8 cellular contexts compared by ENCODE assay signal in genomic region chr3:38648659-38649499, GRCh38. TPM values are rescaled to one million over a fixed set of nuclear protein-coding genes. Genes with fewer than 3 reads are reported as not detected.
A peak's percentile ranks its signal among the peaks of the same experiment; 100 is the strongest.
DNase-seq lines count a peak whose midpoint lies in the region; ATAC-seq and TF ChIP-seq lines count a peak whose summit lies in the region.

No MANE protein-coding gene starts in this region.

- H3K27ac ChIP-seq in GM23338 (ENCODE audit: low read depth) (no peak overlapping the region), SK-N-MC (no peak overlapping the region), right cardiac atrium (ENCODE audit: low read length) (peak overlapping the region; percentile 79), smooth muscle cell (ENCODE audit: low read depth) (no peak overlapping the region)

- no peaks in the 10 kb centered on the region for H3K9me2 ChIP-seq in GM23338 (ENCODE audit: insufficient read depth)

- H2AFZ ChIP-seq in GM23338 (peak overlapping the region; percentile 81), smooth muscle cell (ENCODE audit: low read depth) (peak overlapping the region; percentile 72)

- peak; percentile 62 for DNase-seq in GM23338 (ENCODE audit: low spot score)
- no peak for DNase-seq in SK-N-MC (ENCODE audit: low read depth, low spot score)
- no peak for DNase-seq in right cardiac atrium
- DNase-seq in smooth muscle cell (lab: John Stamatoyannopoulos, UW; ENCODE audit: unreplicated experiment): no peak
- no peak for DNase-seq in D341Med (ENCODE audit: low spot score)
- DNase-seq in foreskin melanocyte: no peak
- DNase-seq in NCI-H2081 treated with DMSO at 0.1 percent for 48 hours (lab: John Stamatoyannopoulos, UW): no peak

- no peak overlapping the region for H3K9ac ChIP-seq in SK-N-MC (ENCODE audit: insufficient read length)
- H3K9ac ChIP-seq in smooth muscle cell (ENCODE audit: low read depth): no peak overlapping the region

- H3K27me3 ChIP-seq in GM23338 (ENCODE audit: insufficient read depth): peaks cover 47% of the 10 kb centered on the region
- no peaks in the 10 kb centered on the region for H3K27me3 ChIP-seq in right cardiac atrium (ENCODE audit: control insufficient read depth, insufficient read depth)
- peaks cover 48% of the 10 kb centered on the region for H3K27me3 ChIP-seq in smooth muscle cell (ENCODE audit: low read depth)

- no peak overlapping the region for H3K27ac Mint-ChIP-seq in GM23338

- WGBS in right cardiac atrium: 6% methylated on average over 56 of the region's 56 CpGs
- WGBS in smooth muscle cell (ENCODE audit: low lambda C conversion rate): 21% methylated on average over 35 of the region's 56 CpGs

- H3K36me3 Mint-ChIP-seq in GM23338 (ENCODE audit: low read depth): no peaks in the 10 kb centered on the region

- peaks cover 5% of the 10 kb centered on the region; the same call in 1 of the 2 replicates for H3K79me2 ChIP-seq in GM23338 (replicated peaks; ENCODE audit: insufficient read depth)
- no peaks in the 10 kb centered on the region for H3K79me2 ChIP-seq in smooth muscle cell (ENCODE audit: low read depth)

- no peaks in the 10 kb centered on the region for H3F3A ChIP-seq in GM23338 (replicated peaks; ENCODE audit: low read depth)
- H3F3A ChIP-seq in smooth muscle cell (ENCODE audit: low read depth): no peaks in the 10 kb centered on the region

- H3K36me3 ChIP-seq in GM23338 (ENCODE audit: insufficient read depth) (no peaks in the 10 kb centered on the region), SK-N-MC (ENCODE audit: insufficient read depth, low read length) (no peaks in the 10 kb centered on the region), smooth muscle cell (ENCODE audit: low read depth) (no peaks in the 10 kb centered on the region)

- peaks cover 7% of the 10 kb centered on the region for H3K27me3 Mint-ChIP-seq in GM23338 (ENCODE audit: insufficient read depth, low read depth, poor library complexity)

- peak overlapping the region; percentile 87 for H3K4me3 ChIP-seq in GM23338
- H3K4me3 ChIP-seq in SK-N-MC: peak overlapping the region; percentile 47
- peak overlapping the region; percentile 61 for H3K4me3 ChIP-seq in right cardiac atrium (ENCODE audit: low read length)
- peak overlapping the region; percentile 50 for H3K4me3 ChIP-seq in smooth muscle cell

- no peaks in the 10 kb centered on the region for H3K9me3 Mint-ChIP-seq in GM23338

- H3K4me1 ChIP-seq in GM23338 (ENCODE audit: insufficient read depth): peaks cover 11% of the 10 kb centered on the region; the same call in 1 of the 2 replicates
- peaks cover 3% of the 10 kb centered on the region for H3K4me1 ChIP-seq in right cardiac atrium (ENCODE audit: control insufficient read depth, insufficient read depth, low read length)
- no peaks in the 10 kb centered on the region for H3K4me1 ChIP-seq in smooth muscle cell (ENCODE audit: low read depth)

- intact Hi-C loops in right cardiac atrium (cut with DNase I): loop anchor here (5.0 kb wide), 1 partner anchor 127 kb away; no protein-coding TSS in a partner anchor

- ATAC-seq in GM23338: peak; percentile 46
- ATAC-seq in right cardiac atrium: no peak
- ATAC-seq in HG03280 (IDR thresholded peaks at IDR 0.05; ENCODE audit: unreplicated experiment): no peak

- H3K4me3 Mint-ChIP-seq in GM23338: peak overlapping the region; percentile 81

- H3K4me2 ChIP-seq in GM23338 (peak overlapping the region; percentile 95), smooth muscle cell (peak overlapping the region; percentile 91)

- no peaks in the 10 kb centered on the region for H3K9me3 ChIP-seq in SK-N-MC (ENCODE audit: low read depth, low read length)
- no peaks in the 10 kb centered on the region for H3K9me3 ChIP-seq in right cardiac atrium (ENCODE audit: control insufficient read depth, low read length)
- H3K9me3 ChIP-seq in smooth muscle cell (replicated peaks; ENCODE audit: low read depth): no peaks in the 10 kb centered on the region

- H4K20me1 ChIP-seq in GM23338 (replicated peaks; ENCODE audit: insufficient read depth) (peaks cover 8% of the 10 kb centered on the region), smooth muscle cell (ENCODE audit: low read depth) (no peaks in the 10 kb centered on the region)

- no peak for TF ChIP-seq CTCF in GM23338 (conservative IDR thresholded peaks at IDR 0.05; ENCODE audit: low read depth in 2 of 2)
- TF ChIP-seq CTCF in smooth muscle cell (IDR thresholded peaks at IDR 0.05; ENCODE audit: borderline replicate concordance, insufficient read depth, poor library complexity, severe bottlenecking): no peak

- peaks cover 4% of the 10 kb centered on the region for H3K4me1 Mint-ChIP-seq in GM23338

TF ChIP-seq in GM23338, 12 proteins besides CTCF, POLR2A, EP300 and RAD21:
- TF ChIP-seq ETS1 (IDR thresholded peaks at IDR 0.05) (no peak), ZNF331 (CRISPR knock-in tag; IDR thresholded peaks at IDR 0.05; ENCODE audit: low read depth) (no peak), POLR2AphosphoS5 (IDR thresholded peaks at IDR 0.05; ENCODE audit: low read depth) (no peak), NANOG (IDR thresholded peaks at IDR 0.05; ENCODE audit: borderline replicate concordance) (no peak), JUNB (IDR thresholded peaks at IDR 0.05; ENCODE audit: unreplicated experiment) (no peak), ZNF462 (CRISPR knock-in tag; IDR thresholded peaks at IDR 0.05) (no peak), EZH2 (IDR thresholded peaks at IDR 0.05; ENCODE audit: low read depth, unreplicated experiment) (no peak)

RNA-seq across cellular contexts. Expression of gene SCN5A, which starts 0.6 kb away (rescaled TPM):
- total RNA-seq in GM23338 (2014; rRNA removed; shearing (Covaris generic)): 8.2 and 10.6 TPM in 2 replicates
- polyA plus RNA-seq in GM23338 (2016; fragmentation: Nextera tagmentation; extraction: Ambion mirVana) (8.4 and 10.2 TPM in 2 replicates), right cardiac atrium (69.0 TPM), smooth muscle cell (0.93 and 1.6 TPM in 2 replicates)
- total RNA-seq in right cardiac atrium (100 to 1,000 TPM; 131 to 202 (median 142) TPM), smooth muscle cell (0.76 and 3.4 TPM in 2 replicates)

Comparison
In these comparisons a context has a peak if more than half of its experiments do, and no peak if none do; other contexts are left out.
1. RNA of gene SCN5A, which starts 0.6 kb away (total RNA-seq): 131 to 202 TPM in right cardiac atrium; 8.2 to 10.6 TPM in GM23338 and 0.76 to 3.4 TPM in smooth muscle cell; every median in the first group is over 10 times any median in the second.
2. Peak in every context shown above with its lines, with median percentiles within 50 percentile points of each other: H3K4me3 ChIP-seq.